Comparison of ENCODE assay signal across 8 cellular contexts in the genomic region with DNA sequence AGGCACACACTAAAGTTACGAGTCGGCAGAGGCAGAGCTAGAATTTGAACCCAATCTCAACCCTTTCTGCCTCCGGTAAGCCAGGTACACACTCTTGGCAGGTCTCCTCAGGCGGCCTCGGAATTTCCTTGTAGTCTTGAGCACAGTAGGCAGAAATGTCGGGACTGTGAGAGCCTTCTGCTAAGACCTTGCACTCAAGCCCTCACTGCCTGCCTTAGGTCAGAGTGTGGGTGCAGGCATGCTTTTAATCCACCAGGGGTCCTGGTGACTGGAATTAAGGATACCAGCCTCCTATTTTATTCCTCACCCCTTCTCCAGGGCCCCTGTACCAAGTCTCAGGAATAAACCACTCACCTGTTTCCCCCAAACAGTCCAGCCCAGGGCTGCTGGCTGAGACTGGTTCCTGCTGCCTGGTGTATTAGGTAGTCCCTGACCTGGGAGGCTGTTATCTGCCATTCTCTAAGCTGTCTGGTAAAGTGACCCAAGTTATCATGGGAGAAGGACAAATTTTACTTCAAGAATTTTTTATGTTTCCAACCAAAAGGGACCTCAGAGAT. TPM values are rescaled to one million over a fixed set of nuclear protein-coding genes. Genes with fewer than 3 reads are reported as not detected.
DNase-seq lines count a peak whose midpoint lies in the region; ATAC-seq and TF ChIP-seq lines count a peak whose summit lies in the region.

No MANE protein-coding gene starts in this region.

- no peak for TF ChIP-seq POLR2A in uterus (IDR thresholded peaks at IDR 0.05)

- peak overlapping the region; percentile 90 for H3K4me2 ChIP-seq in neuronal stem cell (ENCODE audit: insufficient read depth, low read length, poor library complexity, severe bottlenecking)

- no peak overlapping the region for H2BK15ac ChIP-seq in neuronal stem cell (ENCODE audit: low read length)

- H3K36me3 ChIP-seq in neuronal stem cell (replicated peaks in 1 of 2; ENCODE audit: control insufficient read depth in 2 of 2, insufficient read depth in 2 of 2, low read length in 2 of 2) (peaks cover 15% of the 10 kb centered on the region in 2 donors), uterus (no peaks in the 10 kb centered on the region)

- peak; percentile 8 for ATAC-seq in HG03060 (IDR thresholded peaks at IDR 0.05; ENCODE audit: low read depth, unreplicated experiment)

- H4K8ac ChIP-seq in neuronal stem cell (ENCODE audit: low read depth, low read length), result no peak overlapping the region

- H4K91ac ChIP-seq in neuronal stem cell (ENCODE audit: low read depth, low read length, poor library complexity), result no peak overlapping the region

- H3K18ac ChIP-seq in neuronal stem cell (ENCODE audit: low read length), result peak overlapping the region; percentile 28

- peak overlapping the region; percentile 89 for H2AFZ ChIP-seq in neuronal stem cell (ENCODE audit: low read length)

- no peak overlapping the region for H3K23ac ChIP-seq in neuronal stem cell (ENCODE audit: low read depth, low read length, poor library complexity)

- H3K14ac ChIP-seq in neuronal stem cell (ENCODE audit: low read length), result no peak overlapping the region

- H2BK5ac ChIP-seq in neuronal stem cell (ENCODE audit: low read length), result no peak overlapping the region

- no peak overlapping the region for H2BK12ac ChIP-seq in neuronal stem cell (ENCODE audit: low read length)

- DNase-seq in AG08396 (ENCODE audit: low spot score), result peak; percentile 83
- DNase-seq in NCI-H510A treated with DMSO at 0.1 percent for 48 hours (lab: John Stamatoyannopoulos, UW), result peak; percentile 20
- DNase-seq in activated CD8-positive, alpha-beta memory T cell treated with anti-CD3 and anti-CD28 coated beads, Interleukin-2, amount 50 U/mL, for 48 hours, result peak; percentile 68
- DNase-seq in fibroblast of gingiva (ENCODE audit: low read depth), result peak; percentile 65
- DNase-seq in neuronal stem cell (ENCODE audit: low spot score), result peak; percentile 51
- DNase-seq in uterus, result peak in 1 of 2 donors; percentile 17

- H3K9me3 ChIP-seq in neuronal stem cell (replicated peaks in 1 of 2; ENCODE audit: control insufficient read depth in 2 of 2, insufficient read depth in 1 of 2, low read depth in 1 of 2, low read length in 2 of 2) (no peaks in the 10 kb centered on the region), uterus (no peaks in the 10 kb centered on the region)

- H3K4me1 ChIP-seq in neuronal stem cell (ENCODE audit: control insufficient read depth in 2 of 2, insufficient read depth in 1 of 2, low read depth in 1 of 2, low read length in 2 of 2) (peaks cover 10 to 11% of the 10 kb centered on the region in 2 donors), uterus (peaks cover 12 to 31% of the 10 kb centered on the region in 2 donors)

- TF ChIP-seq CTCF in GM12875 (IDR thresholded peaks at IDR 0.05; ENCODE audit: borderline replicate concordance, insufficient read depth, low read depth, low read length) (peak; percentile 63), uterus (IDR thresholded peaks at IDR 0.05) (peak in 3 of 4 experiments; percentile 14 to 25 (median 23))

- WGBS in neuronal stem cell (ENCODE audit: extremely low coverage in 2 of 2, insufficient read length in 2 of 2, insufficient replicate concordance in 1 of 2), 2 donors, result no CpG with 5 or more reads among the region's 6 CpGs

- no peak overlapping the region for H2AK5ac ChIP-seq in neuronal stem cell (ENCODE audit: low read depth, low read length)

- H2BK120ac ChIP-seq in neuronal stem cell (ENCODE audit: low read depth, low read length), result no peak overlapping the region

- no peak overlapping the region for H3K27ac ChIP-seq in neuronal stem cell (replicated peaks; ENCODE audit: low read length)
- peak overlapping the region; percentile 61 to 85 for H3K27ac ChIP-seq in uterus

- H3K79me1 ChIP-seq in neuronal stem cell (ENCODE audit: low read depth, low read length), result no peaks in the 10 kb centered on the region

- H3K4ac ChIP-seq in neuronal stem cell (ENCODE audit: low read length), result no peak overlapping the region

- intact Hi-C loops in uterus (cut with DNase I; ENCODE audit: low total_unique reads), result no loop called here

- H3K27me3 ChIP-seq in neuronal stem cell (ENCODE audit: control insufficient read depth in 3 of 3, insufficient read depth in 3 of 3, low read depth in 1 of 3, low read length in 3 of 3), result peaks cover 0 to 13% (median 0%) of the 10 kb centered on the region in 3 experiments
- no peaks in the 10 kb centered on the region for H3K27me3 ChIP-seq in uterus

- H3K9ac ChIP-seq in neuronal stem cell (ENCODE audit: low read depth, low read length, poor library complexity), result peak overlapping the region; percentile 97

- H3K4me3 ChIP-seq in GM12875 (ENCODE audit: low read depth, low read length) (peak overlapping the region; percentile 84), neuronal stem cell (ENCODE audit: low read length in 2 of 2) (peak overlapping the region; percentile 86 to 90), uterus (peak overlapping the region; percentile 58 to 94)

RNA-seq across cellular contexts. Expression of gene ATP6V1F, which starts 0.9 kb away (rescaled TPM):
- polyA plus RNA-seq in neuronal stem cell (2013, experiment 1 of 2), result 216 TPM
- 208 TPM for polyA plus RNA-seq in neuronal stem cell (2013, experiment 2 of 2)
- total RNA-seq in uterus, result 100 to 1,000 TPM in 1 of 4 donors, 10 to 100 TPM in 3; 31.2 to 137 (median 61.3) TPM

RNA-seq across cellular contexts. Expression of gene FLNC, which starts 33.3 kb away (rescaled TPM):
- 17.5 TPM for polyA plus RNA-seq in neuronal stem cell (2013, experiment 1 of 2)
- 17.4 TPM for polyA plus RNA-seq in neuronal stem cell (2013, experiment 2 of 2)
- 100 to 1,000 TPM in 2 of 4 donors, 10 to 100 TPM in 2; 16.5 to 126 (median 105) TPM for total RNA-seq in uterus

RNA-seq across cellular contexts. Expression of gene KCP, which starts 47.0 kb away (rescaled TPM):
- 1.0 TPM for polyA plus RNA-seq in neuronal stem cell (2013, experiment 1 of 2)
- polyA plus RNA-seq in neuronal stem cell (2013, experiment 2 of 2), result 1.1 TPM
- 1 to 10 TPM in 1 of 4 donors, under 1 TPM in 1, not detected in 2; 0.18 to 3.5 TPM for total RNA-seq in uterus
